In genomic region chr12:9327307-9327706, GRCh38 we compare ENCODE assay signal across 29 cellular contexts.
"Had no signal": no experiment of that assay in that cellular context is flagged by ENCODE, and none has a peak within 500 bp of the region (broad histone marks: within the 10 kb centered on the region; RNA-seq: fewer than 3 reads in every experiment).

No MANE protein-coding gene starts in this region.

- H3K4me3 ChIP-seq: ascending aorta, cardiac muscle cell, coronary artery, dorsolateral prefrontal cortex, gastrocnemius medialis, hepatocyte, right atrium auricular region, smooth muscle cell, testis, uterus had no signal

- H3K4me2 ChIP-seq: hepatocyte, smooth muscle cell had no signal

- ATAC-seq: activated CD4-positive, CD25-positive, alpha-beta regulatory T cell treated with anti-CD3 and anti-CD28 coated beads, Interleukin-2, amount 50 U/mL, for 24 hours; gastrocnemius medialis; left cardiac atrium; T-helper 17 cell had no signal

- H3K27me3 Mint-ChIP-seq: activated naive CD4-positive, alpha-beta T cell treated with anti-CD3 and anti-CD28 coated beads, Interleukin-2, amount 50 U/mL, for 24 hours; natural killer cell treated with Interleukin-12 subunit alpha and Interleukin-12 subunit beta and Interleukin-15 and Interleukin-18, amount 100 ng/mL, for 72 hours; T-helper 17 cell had no signal

- H3K9me3 ChIP-seq: ascending aorta, gastrocnemius medialis, right atrium auricular region, testis, uterus had no signal

- H3K27ac Mint-ChIP-seq: activated naive CD4-positive, alpha-beta T cell treated with anti-CD3 and anti-CD28 coated beads, Interleukin-2, amount 50 U/mL, for 24 hours; activated T-helper 2 cell treated with anti-CD3 and anti-CD28 coated beads, Interferon-gamma antibody, Interleukin-2, Interleukin-4, amounts not matched to agents 10 μg/mL and 5 μg/mL and 100 μg/mL, durations not matched to agents 14 hours and 24 hours and 36 hours; T-helper 17 cell had no signal

- H3K36me3 Mint-ChIP-seq: brain; natural killer cell treated with Interleukin-12 subunit alpha and Interleukin-12 subunit beta and Interleukin-15 and Interleukin-18, amount 100 ng/mL, for 72 hours had no signal

- H3K27me3 ChIP-seq: ascending aorta, cardiac muscle cell, dorsolateral prefrontal cortex, gastrocnemius medialis, hepatocyte, right atrium auricular region, testis, uterus had no signal

- H3K9me3 Mint-ChIP-seq: activated naive CD4-positive, alpha-beta T cell treated with anti-CD3 and anti-CD28 coated beads, Interleukin-2, amount 50 U/mL, for 24 hours; activated T-helper 2 cell treated with anti-CD3 and anti-CD28 coated beads, Interferon-gamma antibody, Interleukin-2, Interleukin-4, amounts not matched to agents 10 μg/mL and 5 μg/mL and 100 μg/mL, durations not matched to agents 14 hours and 24 hours and 36 hours; natural killer cell treated with Interleukin-12 subunit alpha and Interleukin-12 subunit beta and Interleukin-15 and Interleukin-18, amount 100 ng/mL, for 72 hours; type B pancreatic cell had no signal

- H3K4me3 Mint-ChIP-seq: activated naive CD4-positive, alpha-beta T cell treated with anti-CD3 and anti-CD28 coated beads, Interleukin-2, amount 50 U/mL, for 24 hours; brain; natural killer cell treated with Interleukin-12 subunit alpha and Interleukin-12 subunit beta and Interleukin-15 and Interleukin-18, amount 100 ng/mL, for 72 hours; T-helper 17 cell; type B pancreatic cell had no signal

- H3K36me3 ChIP-seq: ascending aorta, cardiac muscle cell, gastrocnemius medialis, right atrium auricular region, uterus, WERI-Rb-1 had no signal

- H3K27ac ChIP-seq: ascending aorta, cardiac muscle cell, coronary artery, dorsolateral prefrontal cortex, gastrocnemius medialis, hepatocyte, right atrium auricular region, testis, uterus, WERI-Rb-1 had no signal

- H3K4me1 ChIP-seq: ascending aorta, right atrium auricular region, testis, uterus had no signal

- H2AFZ ChIP-seq: hepatocyte had no signal

- H3K79me2 ChIP-seq: hepatocyte had no signal

- DNase-seq: activated CD4-positive, alpha-beta T cell treated with anti-CD3 and anti-CD28 coated beads for 48 hours; activated CD4-positive, alpha-beta T cell treated with anti-CD3 and anti-CD28 coated beads, Interleukin-2, amount 50 U/mL, for 48 hours; activated T-cell treated with anti-CD3 and anti-CD28 coated beads, Interleukin-2, amount 50 U/mL, for 48 hours; dorsolateral prefrontal cortex; effector memory CD4-positive, alpha-beta T cell; erythroblast; gastrocnemius medialis; glutamatergic neuron; left cardiac atrium; mammary epithelial cell; midbrain; stimulated activated CD4-positive, alpha-beta T cell treated with anti-CD3 and anti-CD28 coated beads, Interleukin-1b, Interleukin-23, amount 100 ng/mL, for 48 hours; T-helper 17 cell; T1000; testis; uterus; WERI-Rb-1 had no signal
